Comparison of ENCODE assay signal across 25 cellular contexts in the genomic region with DNA sequence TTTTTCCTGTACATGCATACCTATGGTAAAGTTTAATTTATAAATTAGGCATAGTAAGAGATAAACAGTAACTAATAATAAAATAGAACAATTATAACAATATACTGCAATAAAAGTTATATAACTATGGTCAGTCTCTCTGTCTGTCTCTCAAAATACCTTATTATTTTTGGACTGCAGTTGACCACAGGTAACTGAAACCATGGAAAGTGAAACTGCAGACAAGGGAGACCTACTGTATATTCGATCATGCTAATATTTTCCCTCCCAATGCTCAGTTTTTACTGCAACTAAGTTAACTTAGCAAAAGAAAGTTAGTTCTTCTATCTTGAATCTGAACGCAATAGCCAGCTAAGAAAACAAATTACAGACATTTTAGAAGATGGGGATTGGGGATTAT.
"Had no signal": no experiment of that assay in that cellular context is flagged by ENCODE, and none has a peak within 500 bp of the region (broad histone marks: within the 10 kb centered on the region; RNA-seq: fewer than 3 reads in every experiment).

No MANE protein-coding gene starts in this region.

- H3K9me3 ChIP-seq: MG63, Peyer's patch, SJSA1 had no signal

- H3K4me2 ChIP-seq: PC-9 had no signal

- H3K27me3 ChIP-seq: MG63, Peyer's patch had no signal

- FAIRE-seq: HTR-8/SVneo had no signal

- H2AFZ ChIP-seq: PC-9 had no signal

- H3K27ac ChIP-seq: HL-60, PC-9, Peyer's patch, SJSA1, SK-N-MC had no signal

- H3K4me3 ChIP-seq: MG63, PC-9, Peyer's patch, SJSA1, SK-N-MC had no signal

- DNase-seq: Karpas-422; KBM-7; MG63; NCI-H1092 treated with DMSO at 0.1 percent for 48 hours; NCI-H1436; NCI-H187; NCI-H2029; NCI-H2081 treated with DMSO at 0.1 percent for 48 hours; NCI-H2171; NCI-H226; NCI-H446; NCI-H510A; NCI-H524 treated with DMSO at 0.1 percent for 48 hours; NCI-H69; NCI-H774; NK-92 treated with Interleukin-12 subunit alpha and Interleukin-12 subunit beta, amount 100 ng/mL, for 24 hours; OCI-M1; PC-9; Peyer's patch; Right ventricle myocardium superior; SIG-M5 had no signal

- H3K4me1 ChIP-seq: Peyer's patch, SJSA1 had no signal

- H3K36me3 ChIP-seq: MG63, Peyer's patch, SJSA1 had no signal
